Comparison of ENCODE assay signal across 9 cellular contexts in genomic region chr19:17136026-17136425, GRCh38.
DNase-seq lines count a peak whose midpoint lies in the region; ATAC-seq, FAIRE-seq and TF ChIP-seq lines count a peak whose summit lies in the region.
"Had no signal": no experiment of that assay in that cellular context is flagged by ENCODE, and none has a peak within 500 bp of the region (broad histone marks: within the 10 kb centered on the region; RNA-seq: fewer than 3 reads in every experiment).

No MANE protein-coding gene starts in this region.

- H3K27ac Mint-ChIP-seq in CD14-positive monocyte (peak overlapping the region in 4 of 7 donors; percentile 45 to 96 (median 88)), progenitor cell of endocrine pancreas (peak overlapping the region; percentile 100)

- H3K27me3 ChIP-seq in SU-DHL-6 (ENCODE audit: low read length): no peaks in the 10 kb centered on the region
- H3K27me3 ChIP-seq in left ventricle myocardium inferior (ENCODE audit: low read depth): no peaks in the 10 kb centered on the region
- no peaks in the 10 kb centered on the region for H3K27me3 ChIP-seq in MG63

- TF ChIP-seq CTCF in CD14-positive monocyte (IDR thresholded peaks at IDR 0.05): no peak
- TF ChIP-seq CTCF in SU-DHL-6 (IDR thresholded peaks at IDR 0.05; ENCODE audit: insufficient read depth, low read length, poor library complexity, severe bottlenecking): no peak
- TF ChIP-seq CTCF in left ventricle myocardium inferior (IDR thresholded peaks at IDR 0.05; ENCODE audit: borderline replicate concordance): no peak
- TF ChIP-seq CTCF in progenitor cell of endocrine pancreas (IDR thresholded peaks at IDR 0.05; ENCODE audit: unreplicated experiment): no peak

- H3K9ac ChIP-seq in SU-DHL-6 (ENCODE audit: low read length): no peak overlapping the region; the same call in 1 of the 2 replicates

- DNase-seq in CD14-positive monocyte (ENCODE audit: low spot score) (no peak), left ventricle myocardium inferior (no peak), progenitor cell of endocrine pancreas (ENCODE audit: low spot score, unreplicated experiment) (no peak), MG63 (no peak), HuH-7 (ENCODE audit: low spot score) (no peak), left lobe of liver (ENCODE audit: low spot score) (no peak), GM12892 (ENCODE audit: insufficient read length) (no peak)

- H3K4me1 Mint-ChIP-seq in CD14-positive monocyte (peaks cover 43% of the 10 kb centered on the region), progenitor cell of endocrine pancreas (ENCODE audit: low read depth) (peaks cover 14% of the 10 kb centered on the region)

- peaks cover 20% of the 10 kb centered on the region for H3F3A ChIP-seq in SU-DHL-6 (ENCODE audit: insufficient read depth)

- no peak for FAIRE-seq in GM12892 (lab: Jason Lieb, UNC)

- no peak overlapping the region for H2AFZ ChIP-seq in SU-DHL-6 (ENCODE audit: low read depth, low read length, severe bottlenecking)

- H3K4me1 ChIP-seq in left ventricle myocardium inferior: peaks cover 57% of the 10 kb centered on the region

- peaks cover 0 to 1% (median 0%) of the 10 kb centered on the region in 3 donors for H3K27me3 Mint-ChIP-seq in CD14-positive monocyte (ENCODE audit: low read depth in 3 of 3)
- H3K27me3 Mint-ChIP-seq in progenitor cell of endocrine pancreas: no peaks in the 10 kb centered on the region
- H3K27me3 Mint-ChIP-seq: stimulated activated naive CD8-positive, alpha-beta T cell treated with anti-CD3 and anti-CD28 coated beads, Interleukin-15, Interleukin-2, amounts not matched to agents 100 ng/mL and 50 ng/mL, for 24 hours had no signal

- no peaks in the 10 kb centered on the region for H3K9me2 ChIP-seq in SU-DHL-6 (replicated peaks; ENCODE audit: insufficient read depth, low read length)

- H3K4me2 ChIP-seq in SU-DHL-6 (ENCODE audit: low read depth, low read length, poor library complexity, severe bottlenecking): peak overlapping the region; percentile 73

- H3K4me3 Mint-ChIP-seq in CD14-positive monocyte (no peak overlapping the region), progenitor cell of endocrine pancreas (ENCODE audit: low read depth) (no peak overlapping the region)

- H3K4me3 ChIP-seq in SU-DHL-6 (ENCODE audit: insufficient read depth, low read length, poor library complexity, severe bottlenecking) (no peak overlapping the region), left ventricle myocardium inferior (peak overlapping the region; percentile 51), MG63 (no peak overlapping the region)

- H3K9me3 Mint-ChIP-seq in CD14-positive monocyte (peaks cover 0 to 6% (median 3%) of the 10 kb centered on the region in 7 donors), progenitor cell of endocrine pancreas (ENCODE audit: low read depth) (no peaks in the 10 kb centered on the region)
- H3K9me3 Mint-ChIP-seq: stimulated activated naive CD8-positive, alpha-beta T cell treated with anti-CD3 and anti-CD28 coated beads, Interleukin-15, Interleukin-2, amounts not matched to agents 100 ng/mL and 50 ng/mL, for 24 hours had no signal

- H3K36me3 ChIP-seq in SU-DHL-6 (ENCODE audit: low read length): no peaks in the 10 kb centered on the region
- no peaks in the 10 kb centered on the region for H3K36me3 ChIP-seq in left ventricle myocardium inferior
- peaks cover 5% of the 10 kb centered on the region for H3K36me3 ChIP-seq in MG63

- ATAC-seq in left lobe of liver: no peak

- H3K36me3 Mint-ChIP-seq in CD14-positive monocyte (peaks cover 45 to 60% of the 10 kb centered on the region in 2 donors), progenitor cell of endocrine pancreas (ENCODE audit: insufficient read depth) (no peaks in the 10 kb centered on the region)

- TF ChIP-seq POLR2A in GM12892 (IDR thresholded peaks at IDR 0.05; ENCODE audit: low read depth, low read length): no peak

- H3K27ac ChIP-seq in SU-DHL-6 (ENCODE audit: low read depth, low read length) (peak overlapping the region; percentile 75), left ventricle myocardium inferior (replicated peaks) (peak overlapping the region; percentile 98)

- H3K9me3 ChIP-seq in SU-DHL-6 (ENCODE audit: insufficient read depth, low read length) (no peaks in the 10 kb centered on the region), left ventricle myocardium inferior (replicated peaks) (no peaks in the 10 kb centered on the region), MG63 (no peaks in the 10 kb centered on the region)

- peaks cover 20% of the 10 kb centered on the region for H3K79me2 ChIP-seq in SU-DHL-6 (ENCODE audit: insufficient read depth, low read length)

- intact Hi-C loops in CD14-positive monocyte (cut with micrococcal nuclease): loop anchor here in 1 of 2 donors (5.0 kb wide), 2 partner anchors 44 to 59 kb away; partner anchors contain the start of genes HAUS8 and MYO9B
- intact Hi-C loops in left ventricle myocardium inferior (cut with micrococcal nuclease): no loop called here

- no peaks in the 10 kb centered on the region for H4K20me1 ChIP-seq in SU-DHL-6 (ENCODE audit: low read depth, low read length)
